Comparison of ENCODE assay signal across 23 cellular contexts in the genomic region with DNA sequence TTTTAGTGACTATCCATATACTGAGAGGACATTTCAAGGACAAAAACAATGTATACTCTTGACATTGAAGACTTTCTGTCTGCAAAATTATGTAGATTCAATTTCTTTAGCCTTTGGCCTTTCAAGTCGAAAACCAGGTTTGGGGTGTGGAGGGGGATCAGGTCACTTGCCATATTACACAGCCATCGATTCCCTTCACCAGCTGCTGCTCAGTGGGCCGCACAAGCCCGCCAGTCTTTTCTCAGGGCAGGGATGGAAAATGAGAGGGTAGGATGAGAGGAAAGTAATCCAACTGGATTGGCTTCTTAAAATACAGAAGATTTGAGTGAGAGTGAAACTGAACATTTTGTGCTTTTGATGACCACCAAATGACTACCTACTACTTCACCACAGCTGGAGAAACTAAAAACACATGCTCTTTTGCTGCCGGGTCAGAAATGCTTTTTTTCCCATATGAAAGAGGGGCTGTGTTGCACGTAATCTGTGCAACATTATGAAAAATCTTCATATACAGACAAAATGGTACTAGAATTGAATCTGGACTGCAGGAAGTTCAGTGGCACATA. TPM values are rescaled to one million over a fixed set of nuclear protein-coding genes. Genes with fewer than 3 reads are reported as not detected.
DNase-seq lines count a peak whose midpoint lies in the region; ATAC-seq and TF ChIP-seq lines count a peak whose summit lies in the region.
"Had no signal": no experiment of that assay in that cellular context is flagged by ENCODE, and none has a peak within 500 bp of the region (broad histone marks: within the 10 kb centered on the region; RNA-seq: fewer than 3 reads in every experiment).

No MANE protein-coding gene starts in this region.

- no peak overlapping the region for H3K23ac ChIP-seq in IMR-90 (ENCODE audit: low read depth, low read length)

- H3K27me3 ChIP-seq in IMR-90 (ENCODE audit: control insufficient read depth, insufficient read depth, low read length) (peaks cover 3% of the 10 kb centered on the region), gastroesophageal sphincter (no peaks in the 10 kb centered on the region), skeletal muscle satellite cell (ENCODE audit: control insufficient read depth, insufficient read depth, low read length) (no peaks in the 10 kb centered on the region)
- H3K27me3 ChIP-seq: left lung, neutrophil, testis had no signal

- TF ChIP-seq CTCF in AG09309 (IDR thresholded peaks at IDR 0.05; ENCODE audit: control insufficient read depth, insufficient read depth, low read depth, low read length, missing control alignments) (no peak), IMR-90 (conservative IDR thresholded peaks at IDR 0.05; ENCODE audit: low read depth, low read length) (no peak), gastroesophageal sphincter (IDR thresholded peaks at IDR 0.05) (no peak)

- peak overlapping the region; percentile 48 for H2BK5ac ChIP-seq in IMR-90 (ENCODE audit: low read depth, low read length, poor library complexity, severe bottlenecking)

- no peak overlapping the region; the same call in 1 of the 2 replicates for H3K27ac ChIP-seq in IMR-90 (ENCODE audit: insufficient read depth, low read length)
- peak overlapping the region; percentile 92 to 96 (median 94) for H3K27ac ChIP-seq in gastroesophageal sphincter
- H3K27ac ChIP-seq: left lung, neutrophil, testis had no signal

- no peak overlapping the region for H2BK120ac ChIP-seq in IMR-90 (ENCODE audit: low read depth, low read length)

- no peak overlapping the region for H3K9ac ChIP-seq in IMR-90 (ENCODE audit: low read depth, low read length)
- H3K9ac ChIP-seq in skeletal muscle satellite cell (ENCODE audit: low read depth, low read length): peak overlapping the region; percentile 54

- no peak for ATAC-seq in IMR-90 (ENCODE audit: low read depth)
- ATAC-seq in gastroesophageal sphincter: no peak
- ATAC-seq: activated T-cell treated with anti-CD3 and anti-CD28 coated beads, Interleukin-2, amount 50 U/mL, for 4 hours; left lung had no signal

- H3K14ac ChIP-seq in IMR-90 (replicated peaks; ENCODE audit: low read depth, low read length): no peak overlapping the region

- peaks cover 2% of the 10 kb centered on the region; the same call in 1 of the 2 replicates for H3K9me1 ChIP-seq in IMR-90 (ENCODE audit: insufficient read depth, low read length)

- peak overlapping the region; percentile 34 for H3K4me3 ChIP-seq in AG09309 (ENCODE audit: control insufficient read depth, low read depth, low read length)
- no peak overlapping the region for H3K4me3 ChIP-seq in IMR-90 (ENCODE audit: insufficient read depth, low read depth, low read length)
- H3K4me3 ChIP-seq in gastroesophageal sphincter: peak overlapping the region; percentile 47 to 50
- no peak overlapping the region for H3K4me3 ChIP-seq in skeletal muscle satellite cell (ENCODE audit: low read length)
- H3K4me3 ChIP-seq: left lung, testis had no signal

- H3K36me3 ChIP-seq in IMR-90 (ENCODE audit: control insufficient read depth, insufficient read depth, low read length): no peaks in the 10 kb centered on the region
- H3K36me3 ChIP-seq in gastroesophageal sphincter: no peaks in the 10 kb centered on the region
- no peaks in the 10 kb centered on the region for H3K36me3 ChIP-seq in skeletal muscle satellite cell (ENCODE audit: insufficient read depth, low read length)
- H3K36me3 ChIP-seq: left lung, neutrophil had no signal

- no peak overlapping the region for H2AK5ac ChIP-seq in IMR-90 (ENCODE audit: low read depth, low read length)

- H3K4ac ChIP-seq in IMR-90 (ENCODE audit: low read depth, low read length): no peak overlapping the region; the same call in 1 of the 2 replicates

- TF ChIP-seq RAD21 in IMR-90 (IDR thresholded peaks at IDR 0.05; ENCODE audit: low read length): no peak

- WGBS in IMR-90 (ENCODE audit: extremely low coverage in 2 of 2, insufficient read length in 1 of 2), 2 experiments: no CpG with 5 or more reads among the region's 6 CpGs
- WGBS in gastroesophageal sphincter (ENCODE audit: low coverage in 1 of 2), 2 donors: 35 to 55% methylated on average over 2 to 3 of the region's 6 CpGs

- no peak overlapping the region for H4K91ac ChIP-seq in IMR-90 (ENCODE audit: insufficient read depth, low read depth, low read length)

- TF ChIP-seq EP300 in gastroesophageal sphincter (IDR thresholded peaks at IDR 0.05): no peak

- H3K56ac ChIP-seq in IMR-90 (ENCODE audit: extremely low read depth, insufficient read depth, low read length): no peak overlapping the region

- POLR2A ChIA-PET in IMR-90 (lab: Charles Lee; ENCODE audit: unreplicated experiment): no interaction called here

- H3K4me2 ChIP-seq in IMR-90 (ENCODE audit: low read depth, low read length) (no peak overlapping the region), skeletal muscle satellite cell (ENCODE audit: low read length) (peak overlapping the region; percentile 36)

- H2AFZ ChIP-seq in IMR-90 (replicated peaks; ENCODE audit: low read length, poor library complexity): no peak overlapping the region

- H2BK20ac ChIP-seq in IMR-90 (ENCODE audit: low read depth, low read length): no peak overlapping the region

- intact Hi-C loops in IMR-90 (cut with micrococcal nuclease): no loop called here

- no peak overlapping the region for H3K18ac ChIP-seq in IMR-90 (ENCODE audit: low read depth, low read length)

- H3K9me3 ChIP-seq in IMR-90 (ENCODE audit: control insufficient read depth, insufficient read depth, low read length) (no peaks in the 10 kb centered on the region), gastroesophageal sphincter (no peaks in the 10 kb centered on the region), skeletal muscle satellite cell (replicated peaks; ENCODE audit: low read length) (no peaks in the 10 kb centered on the region)
- H3K9me3 ChIP-seq: left lung, neutrophil, testis had no signal

- H3K79me1 ChIP-seq in IMR-90 (ENCODE audit: low read depth in 1 of 2, low read length in 2 of 2): peaks cover 4 to 10% of the 10 kb centered on the region in 2 experiments; a peak in 3 of 4 replicates

- DNase-seq in AG09309 (ENCODE audit: low read depth): no peak
- DNase-seq in IMR-90: no peak
- no peak for DNase-seq in midbrain (lab: John Stamatoyannopoulos, UW)
- DNase-seq in AG08395 (ENCODE audit: low spot score): no peak
- no peak for DNase-seq in EL
- DNase-seq in NK-92 treated with Interleukin-12 subunit alpha and Interleukin-12 subunit beta, amount 100 ng/mL, for 24 hours (lab: John Stamatoyannopoulos, UW): no peak
- DNase-seq: activated CD4-positive, alpha-beta T cell treated with anti-CD3 and anti-CD28 coated beads for 1 hour; activated naive CD4-positive, alpha-beta T cell treated with Interleukin-2 at 50 U/mL for 16 hours; activated T-cell treated with anti-CD3 and anti-CD28 coated beads, Interleukin-2, amount 50 U/mL, for 4 hours; amniotic stem cell; caudate nucleus; DMS79; H7; left lung; NCI-H1436; NCI-H526 treated with DMSO at 0.1 percent for 48 hours; retina; SHP77 treated with DMSO at 0.1 percent for 48 hours; stimulated activated CD4-positive, alpha-beta T cell treated with anti-CD3 and anti-CD28 coated beads, Interleukin-15, amount 100 ng/mL, for 24 hours; testis had no signal

- no peak overlapping the region for H4K8ac ChIP-seq in IMR-90 (ENCODE audit: low read depth in 2 of 2, low read length in 2 of 2)

- H4K20me1 ChIP-seq in IMR-90 (ENCODE audit: insufficient read depth, low read length): no peaks in the 10 kb centered on the region

- BruUV-seq in IMR-90 (replicated peaks; lab: Mats Ljungman, UMichigan): no TSS peak

- H3K4me1 ChIP-seq in IMR-90 (ENCODE audit: control insufficient read depth, insufficient read depth, low read length): peaks cover 7% of the 10 kb centered on the region
- H3K4me1 ChIP-seq in gastroesophageal sphincter: peaks cover 0 to 57% (median 10%) of the 10 kb centered on the region in 3 donors
- peaks cover 59% of the 10 kb centered on the region for H3K4me1 ChIP-seq in skeletal muscle satellite cell (ENCODE audit: control insufficient read depth, insufficient read depth, low read length)
- H3K4me1 ChIP-seq: testis had no signal

- no peak overlapping the region for H2AK9ac ChIP-seq in IMR-90 (replicated peaks; ENCODE audit: low read depth, low read length, poor library complexity)

- H4K5ac ChIP-seq in IMR-90 (ENCODE audit: low read depth, low read length): no peak overlapping the region; the same call in 1 of the 2 replicates

- in situ Hi-C loops in IMR-90 (cut with MboI; ENCODE audit: low sequenced_read_pairs): no loop called here

- dilution Hi-C loops in IMR-90 (cut with HindIII; ENCODE audit: low sequenced_read_pairs, unreplicated experiment): no loop called here

- TF ChIP-seq POLR2A in IMR-90 (IDR thresholded peaks at IDR 0.05; ENCODE audit: low read depth, low read length): no peak
- no peak for TF ChIP-seq POLR2A in gastroesophageal sphincter (IDR thresholded peaks at IDR 0.05)

- CTCF ChIA-PET in IMR-90 (lab: Yijun Ruan, JAX): interaction anchor here (1.3 kb wide), 1 partner anchor 171 kb away, joined by 3 read pairs; no protein-coding TSS in a partner anchor

- no peak overlapping the region for H2BK15ac ChIP-seq in IMR-90 (ENCODE audit: low read depth, low read length)

TF ChIP-seq in IMR-90, 13 proteins besides CTCF, POLR2A, EP300 and RAD21:
- no peak for TF ChIP-seq NFE2L2 (IDR thresholded peaks at IDR 0.05; ENCODE audit: low read depth, low read length)
- no peak for TF ChIP-seq MAZ (IDR thresholded peaks at IDR 0.05; ENCODE audit: borderline replicate concordance, low read depth, low read length)
- TF ChIP-seq CEBPB (IDR thresholded peaks at IDR 0.05; ENCODE audit: low read depth, low read length): no peak
- no peak for TF ChIP-seq MXI1 (IDR thresholded peaks at IDR 0.05; ENCODE audit: borderline replicate concordance, low read depth, low read length)
- no peak for TF ChIP-seq RFX5 (IDR thresholded peaks at IDR 0.05; ENCODE audit: low read depth, low read length)
- no peak for TF ChIP-seq RCOR1 (IDR thresholded peaks at IDR 0.05; ENCODE audit: insufficient replicate concordance, low read length)

RNA-seq across cellular contexts. Expression of gene FHL1, which starts 51.4 kb away (rescaled TPM):
- total RNA-seq in IMR-90 (2012; rRNA removed): 41.9 and 69.4 TPM in 2 replicates
- 57.3 and 72.9 TPM in 2 replicates for polyA plus RNA-seq in IMR-90 (2012; rRNA removed)
- 41.0 and 73.7 TPM in 2 replicates for polyA plus RNA-seq in IMR-90 (2012; cell fraction: cytosol; rRNA removed)
- polyA plus RNA-seq in IMR-90 (2012; cell fraction: nucleus; rRNA removed; ENCODE audit: low replicate concordance): 70.5 and 140 TPM in 2 replicates
- 1,000 to 10,000 TPM; 2,495 to 4,363 (median 3,004) TPM for total RNA-seq in gastroesophageal sphincter
- total RNA-seq in skeletal muscle satellite cell (2012; rRNA removed): 13.7 and 40.4 TPM in 2 replicates

RNA-seq across cellular contexts. Expression of gene MAP7D3, which starts 52.4 kb away (rescaled TPM):
- total RNA-seq in IMR-90 (2012; rRNA removed): 21.7 and 23.8 TPM in 2 replicates
- polyA plus RNA-seq in IMR-90 (2012; rRNA removed): 9.7 and 10.0 TPM in 2 replicates
- polyA plus RNA-seq in IMR-90 (2012; cell fraction: cytosol; rRNA removed): 4.4 and 5.7 TPM in 2 replicates
- 6.1 and 14.1 TPM in 2 replicates for polyA plus RNA-seq in IMR-90 (2012; cell fraction: nucleus; rRNA removed; ENCODE audit: low replicate concordance)
- total RNA-seq in gastroesophageal sphincter: 10 to 100 TPM; 17.1 to 30.5 (median 23.0) TPM
- total RNA-seq in skeletal muscle satellite cell (2012; rRNA removed): 15.1 and 21.0 TPM in 2 replicates

Comparison
In these comparisons a context has a peak if more than half of its experiments do, and no peak if none do; other contexts are left out.
1. H3K4me3 ChIP-seq: peak in AG09309 (single experiment) and gastroesophageal sphincter (2 of 2); none in IMR-90 (single experiment) and skeletal muscle satellite cell (single experiment).
2. RNA of gene FHL1, which starts 51.4 kb away (total RNA-seq): 2,495 to 4,363 TPM in gastroesophageal sphincter; 41.9 to 69.4 TPM in IMR-90; every median in the first group is over 10 times any median in the second.